In the genomic region with DNA sequence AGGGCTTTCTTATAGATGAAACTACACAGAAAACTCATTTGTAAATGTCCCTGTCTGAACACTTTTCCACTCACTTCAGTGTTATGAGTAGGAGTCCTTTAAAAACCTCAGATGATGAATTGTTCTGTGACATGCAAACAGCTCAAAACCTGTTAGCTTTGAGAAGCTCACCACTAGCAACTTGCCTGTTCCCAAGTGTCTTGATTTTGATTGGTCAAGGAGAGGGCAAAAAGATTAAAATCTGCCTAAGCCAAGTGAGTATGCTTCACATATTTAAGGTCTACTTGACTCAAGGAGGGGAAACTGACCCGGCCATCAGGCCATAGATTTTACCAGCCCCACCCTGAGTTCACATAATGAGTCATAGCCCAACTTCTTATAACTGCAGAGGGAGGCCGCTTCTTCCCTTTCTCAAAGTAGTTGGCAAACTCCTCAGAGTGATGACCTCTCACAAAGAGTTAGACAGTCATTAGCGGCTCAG, we compare ENCODE assay signal across 18 cellular contexts. TPM values are rescaled to one million over a fixed set of nuclear protein-coding genes. Genes with fewer than 3 reads are reported as not detected.
DNase-seq lines count a peak whose midpoint lies in the region; ATAC-seq, FAIRE-seq and TF ChIP-seq lines count a peak whose summit lies in the region.
"Had no signal": no experiment of that assay in that cellular context is flagged by ENCODE, and none has a peak within 500 bp of the region (broad histone marks: within the 10 kb centered on the region; RNA-seq: fewer than 3 reads in every experiment).

No MANE protein-coding gene starts in this region.

- H3K36me3 ChIP-seq in astrocyte (ENCODE audit: insufficient read depth, low read length) (no peaks in the 10 kb centered on the region), lung (ENCODE audit: control insufficient read depth in 2 of 2, insufficient read depth in 2 of 2, low read length in 2 of 2) (no peaks in the 10 kb centered on the region), neural progenitor cell (no peaks in the 10 kb centered on the region)
- no peaks in the 10 kb centered on the region for H3K36me3 ChIP-seq in effector memory CD4-positive, alpha-beta T cell (ENCODE audit: control insufficient read depth, insufficient read depth, low read length)
- H3K36me3 ChIP-seq: Peyer's patch, prostate gland had no signal

- H3K27ac ChIP-seq in astrocyte (ENCODE audit: low read depth, low read length) (no peak overlapping the region), lung (ENCODE audit: low read depth in 1 of 2, low read length in 1 of 2) (no peak overlapping the region), neural progenitor cell (no peak overlapping the region)
- H3K27ac ChIP-seq in effector memory CD4-positive, alpha-beta T cell (ENCODE audit: insufficient read depth, low read length, poor library complexity, severe bottlenecking): no peak overlapping the region
- H3K27ac ChIP-seq: Peyer's patch, prostate gland had no signal

- H3K4me3 Mint-ChIP-seq in Calu3 (ENCODE audit: low read depth, unreplicated experiment): no peak overlapping the region
- H3K4me3 Mint-ChIP-seq in astrocyte (ENCODE audit: unreplicated experiment): no peak overlapping the region
- no peak overlapping the region for H3K4me3 Mint-ChIP-seq in neural progenitor cell
- H3K4me3 Mint-ChIP-seq in activated T-cell treated with anti-CD3 and anti-CD28 coated beads, Interleukin-2, amount 50 U/mL, for 4 hours: no peak overlapping the region
- H3K4me3 Mint-ChIP-seq: activated CD8-positive, alpha-beta T cell treated with anti-CD3 and anti-CD28 coated beads, Interleukin-2, amount 10 ng/mL, durations not matched to agents 7 days and 5 days; stimulated activated effector memory CD8-positive, alpha-beta T cell treated with anti-CD3 and anti-CD28 coated beads, Interleukin-12 subunit alpha, Interleukin-12 subunit beta, amount 100 ng/mL, for 72 hours had no signal

- no peak overlapping the region for H3K9ac ChIP-seq in astrocyte (ENCODE audit: low read length)
- no peak overlapping the region for H3K9ac ChIP-seq in neural progenitor cell

- H2AFZ ChIP-seq in astrocyte (ENCODE audit: low read depth, low read length) (no peak overlapping the region), neural progenitor cell (replicated peaks) (no peak overlapping the region)

- H3K9me3 ChIP-seq in astrocyte (ENCODE audit: insufficient read depth, low read depth, low read length) (no peaks in the 10 kb centered on the region), lung (ENCODE audit: control insufficient read depth in 2 of 2, insufficient read depth in 1 of 2, low read length in 1 of 2) (no peaks in the 10 kb centered on the region), neural progenitor cell (ENCODE audit: low read depth) (no peaks in the 10 kb centered on the region)
- no peaks in the 10 kb centered on the region for H3K9me3 ChIP-seq in effector memory CD4-positive, alpha-beta T cell (ENCODE audit: control insufficient read depth, low read length)
- H3K9me3 ChIP-seq: mucosa of descending colon, Peyer's patch, prostate gland had no signal

- H4K20me1 ChIP-seq in astrocyte (ENCODE audit: insufficient read depth, low read length): no peaks in the 10 kb centered on the region
- no peaks in the 10 kb centered on the region for H4K20me1 ChIP-seq in neural progenitor cell (ENCODE audit: low read depth)

- DNase-seq in Calu3 (peak; percentile 15), HPDE6-E6E7 (ENCODE audit: extremely low spot score) (peak; percentile 5), astrocyte (ENCODE audit: low read depth) (peak; percentile 53), lung (ENCODE audit: low spot score) (peak; percentile 37), neural progenitor cell (ENCODE audit: low spot score) (no peak)
- DNase-seq in effector memory CD4-positive, alpha-beta T cell: no peak
- no peak for DNase-seq in activated T-cell treated with anti-CD3 and anti-CD28 coated beads, Interleukin-2, amount 50 U/mL, for 4 hours
- DNase-seq: activated CD8-positive, alpha-beta T cell treated with anti-CD3 and anti-CD28 coated beads, Interleukin-2, amount 10 ng/mL, durations not matched to agents 7 days and 5 days; activated naive CD4-positive, alpha-beta T cell treated with Interleukin-2 at 50 U/mL for 16 hours; central memory CD4-positive, alpha-beta T cell; mucosa of descending colon; Peyer's patch; stimulated activated CD4-positive, alpha-beta T cell treated with anti-CD3 and anti-CD28 coated beads, Interleukin-1b, Interleukin-23, amount 100 ng/mL, for 48 hours had no signal

- CTCF ChIA-PET in Calu3 (lab: Charles Lee): no interaction called here

- no TSS peak for BruUV-seq in Calu3 (replicated peaks; lab: Mats Ljungman, UMichigan)

- H3K9me3 Mint-ChIP-seq in Calu3 (ENCODE audit: low read depth, unreplicated experiment): peaks cover 4% of the 10 kb centered on the region
- H3K9me3 Mint-ChIP-seq in astrocyte (ENCODE audit: unreplicated experiment): no peaks in the 10 kb centered on the region
- H3K9me3 Mint-ChIP-seq in neural progenitor cell: peaks cover 15% of the 10 kb centered on the region
- H3K9me3 Mint-ChIP-seq in activated T-cell treated with anti-CD3 and anti-CD28 coated beads, Interleukin-2, amount 50 U/mL, for 4 hours: no peaks in the 10 kb centered on the region
- H3K9me3 Mint-ChIP-seq: stimulated activated effector memory CD8-positive, alpha-beta T cell treated with anti-CD3 and anti-CD28 coated beads, Interleukin-12 subunit alpha, Interleukin-12 subunit beta, amount 100 ng/mL, for 72 hours had no signal

- H3F3A ChIP-seq in neural progenitor cell (ENCODE audit: low read depth): no peaks in the 10 kb centered on the region

- no peaks in the 10 kb centered on the region for H3K27me3 Mint-ChIP-seq in Calu3 (ENCODE audit: unreplicated experiment)
- no peaks in the 10 kb centered on the region for H3K27me3 Mint-ChIP-seq in astrocyte (ENCODE audit: low read depth, unreplicated experiment)
- peaks cover 2% of the 10 kb centered on the region for H3K27me3 Mint-ChIP-seq in neural progenitor cell (ENCODE audit: insufficient read depth, low read depth)
- H3K27me3 Mint-ChIP-seq in activated T-cell treated with anti-CD3 and anti-CD28 coated beads, Interleukin-2, amount 50 U/mL, for 4 hours (ENCODE audit: low read depth): no peaks in the 10 kb centered on the region

- WGBS in lung, 2 donors: 59 to 79% methylated on average over 3 of the region's 3 CpGs

- ATAC-seq in lung (ENCODE audit: insufficient read depth, low FRiP score) (peak; percentile 83), HG02973 (IDR thresholded peaks at IDR 0.05; ENCODE audit: unreplicated experiment) (no peak)
- ATAC-seq in activated T-cell treated with anti-CD3 and anti-CD28 coated beads, Interleukin-2, amount 50 U/mL, for 4 hours: no peak
- ATAC-seq: activated CD8-positive, alpha-beta T cell treated with anti-CD3 and anti-CD28 coated beads, Interleukin-2, amount 10 ng/mL, durations not matched to agents 7 days and 5 days; mucosa of descending colon; stimulated activated effector memory CD8-positive, alpha-beta T cell treated with anti-CD3 and anti-CD28 coated beads, Interleukin-12 subunit alpha, Interleukin-12 subunit beta, amount 100 ng/mL, for 72 hours had no signal

- H3K4me1 Mint-ChIP-seq in Calu3 (ENCODE audit: low read depth, unreplicated experiment) (peaks cover 10% of the 10 kb centered on the region), astrocyte (ENCODE audit: low read depth, unreplicated experiment) (peaks cover 6% of the 10 kb centered on the region), neural progenitor cell (peaks cover 10% of the 10 kb centered on the region)
- no peaks in the 10 kb centered on the region for H3K4me1 Mint-ChIP-seq in activated T-cell treated with anti-CD3 and anti-CD28 coated beads, Interleukin-2, amount 50 U/mL, for 4 hours (ENCODE audit: low read depth)
- H3K4me1 Mint-ChIP-seq: stimulated activated effector memory CD8-positive, alpha-beta T cell treated with anti-CD3 and anti-CD28 coated beads, Interleukin-12 subunit alpha, Interleukin-12 subunit beta, amount 100 ng/mL, for 72 hours had no signal

- TF ChIP-seq CTCF in Calu3 (IDR thresholded peaks at IDR 0.05; ENCODE audit: unreplicated experiment) (no peak), astrocyte (IDR thresholded peaks at IDR 0.05; ENCODE audit: insufficient read depth, low read depth, low read length) (no peak), lung (IDR thresholded peaks at IDR 0.05; ENCODE audit: control extremely low read depth, extremely low read depth) (no peak), neural progenitor cell (IDR thresholded peaks at IDR 0.05) (no peak)

- H3K4me1 ChIP-seq in astrocyte (ENCODE audit: insufficient read depth, low read length) (no peaks in the 10 kb centered on the region), lung (ENCODE audit: control insufficient read depth in 2 of 2, insufficient read depth in 2 of 2, low read length in 2 of 2) (no peaks in the 10 kb centered on the region), neural progenitor cell (peaks cover 11% of the 10 kb centered on the region)
- no peaks in the 10 kb centered on the region for H3K4me1 ChIP-seq in effector memory CD4-positive, alpha-beta T cell (ENCODE audit: control insufficient read depth, insufficient read depth, low read length, poor library complexity, severe bottlenecking)
- H3K4me1 ChIP-seq: Peyer's patch, prostate gland had no signal

- H3K4me3 ChIP-seq in astrocyte (ENCODE audit: insufficient read depth, low read depth, low read length): no peak overlapping the region
- no peak overlapping the region for H3K4me3 ChIP-seq in lung
- no peak overlapping the region for H3K4me3 ChIP-seq in effector memory CD4-positive, alpha-beta T cell (ENCODE audit: insufficient read depth, low read depth, low read length, poor library complexity, severe bottlenecking)
- H3K4me3 ChIP-seq in neural progenitor cell: no peak overlapping the region
- H3K4me3 ChIP-seq: mucosa of descending colon, Peyer's patch, prostate gland had no signal

- H3K4me2 ChIP-seq in astrocyte (ENCODE audit: low read length): no peak overlapping the region
- H3K4me2 ChIP-seq in neural progenitor cell: no peak overlapping the region

- no peak for FAIRE-seq in astrocyte (lab: Jason Lieb, UNC)
- FAIRE-seq: endothelial cell of umbilical vein, GM18507 had no signal

- H3K36me3 Mint-ChIP-seq in Calu3 (ENCODE audit: insufficient read depth, unreplicated experiment) (peaks cover 12% of the 10 kb centered on the region), astrocyte (ENCODE audit: low read depth, unreplicated experiment) (no peaks in the 10 kb centered on the region), neural progenitor cell (no peaks in the 10 kb centered on the region)
- H3K36me3 Mint-ChIP-seq in activated T-cell treated with anti-CD3 and anti-CD28 coated beads, Interleukin-2, amount 50 U/mL, for 4 hours (ENCODE audit: insufficient read depth): no peaks in the 10 kb centered on the region
- H3K36me3 Mint-ChIP-seq: stimulated activated effector memory CD8-positive, alpha-beta T cell treated with anti-CD3 and anti-CD28 coated beads, Interleukin-12 subunit alpha, Interleukin-12 subunit beta, amount 100 ng/mL, for 72 hours had no signal

- intact Hi-C loops in Calu3 (cut with micrococcal nuclease; ENCODE audit: unreplicated experiment): no loop called here

- H3K27me3 ChIP-seq in astrocyte (ENCODE audit: insufficient read depth, low read length) (no peaks in the 10 kb centered on the region), lung (ENCODE audit: control insufficient read depth, insufficient read depth) (no peaks in the 10 kb centered on the region), neural progenitor cell (no peaks in the 10 kb centered on the region)
- no peaks in the 10 kb centered on the region for H3K27me3 ChIP-seq in effector memory CD4-positive, alpha-beta T cell (replicated peaks; ENCODE audit: control insufficient read depth, insufficient read depth, low read length, poor library complexity, severe bottlenecking)
- H3K27me3 ChIP-seq: Peyer's patch had no signal

- no peaks in the 10 kb centered on the region for H3K79me2 ChIP-seq in astrocyte (ENCODE audit: insufficient read depth, low read length)
- no peaks in the 10 kb centered on the region for H3K79me2 ChIP-seq in neural progenitor cell (ENCODE audit: low read depth)

- no peak overlapping the region for H3K27ac Mint-ChIP-seq in Calu3 (ENCODE audit: unreplicated experiment)
- no peak overlapping the region for H3K27ac Mint-ChIP-seq in astrocyte (ENCODE audit: unreplicated experiment)
- H3K27ac Mint-ChIP-seq in neural progenitor cell: no peak overlapping the region
- H3K27ac Mint-ChIP-seq: activated CD8-positive, alpha-beta T cell treated with anti-CD3 and anti-CD28 coated beads, Interleukin-2, amount 10 ng/mL, durations not matched to agents 7 days and 5 days; stimulated activated effector memory CD8-positive, alpha-beta T cell treated with anti-CD3 and anti-CD28 coated beads, Interleukin-12 subunit alpha, Interleukin-12 subunit beta, amount 100 ng/mL, for 72 hours had no signal

RNA-seq across cellular contexts. Expression of gene MEIS1, which starts 45.2 kb away (rescaled TPM):
- total RNA-seq in Calu3 (2022): 8.1 and 11.5 TPM in 2 replicates
- 3.4 and 5.2 TPM in 2 replicates for total RNA-seq in astrocyte
- total RNA-seq in lung: 100 to 1,000 TPM in 1 of 2 donors, 10 to 100 TPM in 1; 60.6 to 158 TPM
- polyA plus RNA-seq in lung: 10 to 100 TPM in 1 of 2 donors, 1 to 10 TPM in 1; 9.0 to 21.5 TPM
- total RNA-seq in neural progenitor cell (ENCODE audit: low replicate concordance): 10.7 and 14.7 TPM in 2 replicates
- under 1 TPM; 0.46 to 0.53 (median 0.46) TPM for total RNA-seq in activated T-cell treated with anti-CD3 and anti-CD28 coated beads, Interleukin-2, amount 50 U/mL, for 4 hours
- total RNA-seq: activated CD8-positive, alpha-beta T cell treated with anti-CD3 and anti-CD28 coated beads, Interleukin-2, amount 10 ng/mL, durations not matched to agents 7 days and 5 days had no signal

Comparison
In these comparisons a context has a peak if more than half of its experiments do, and no peak if none do; other contexts are left out.
1. DNase-seq: peak in Calu3 (single experiment), HPDE6-E6E7 (single experiment), astrocyte (single experiment) and lung (single experiment); none in effector memory CD4-positive, alpha-beta T cell (0 of 3), neural progenitor cell (single experiment) and activated T-cell treated with anti-CD3 and anti-CD28 coated beads, Interleukin-2, amount 50 U/mL, for 4 hours (single experiment).